Comparison of ENCODE assay signal across 1 cellular context in genomic region chr1:206635080-206635982, GRCh38.
TF ChIP-seq lines count a peak whose summit lies in the region.

DYRK3 (plus strand) TSS chr1:206635536; CDS start chr1:206635704, 168 bp downstream.

TF ChIP-seq in HEK293, 187 proteins besides CTCF, POLR2A, EP300 and RAD21 (continued from another document and continues in another):
- TF ChIP-seq ZBTB44 (tag by site-specific recombination; IDR thresholded peaks at IDR 0.05) (no peak), ZNF138 (tag by site-specific recombination; IDR thresholded peaks at IDR 0.05; ENCODE audit: borderline replicate concordance) (no peak), TCF7L2 (IDR thresholded peaks at IDR 0.05; ENCODE audit: borderline replicate concordance, low read depth, low read length) (no peak), ZNF513 (tag by site-specific recombination; IDR thresholded peaks at IDR 0.05) (no peak), INSM2 (tag by site-specific recombination; IDR thresholded peaks at IDR 0.05) (0 out of 2 replicates have a peak, but pooled peaks have one; percentile 50), GLIS1 (tag by site-specific recombination; IDR thresholded peaks at IDR 0.05) (peak; percentile 88), ZNF510 (tag by site-specific recombination; IDR thresholded peaks at IDR 0.05; ENCODE audit: insufficient replicate concordance) (no peak), ZNF221 (tag by site-specific recombination; IDR thresholded peaks at IDR 0.05; ENCODE audit: borderline replicate concordance) (no peak), GLI4 (tag by site-specific recombination; IDR thresholded peaks at IDR 0.05) (no peak), ATF2 (tag by site-specific recombination; IDR thresholded peaks at IDR 0.05; ENCODE audit: low read depth) (no peak), ZNF133 (tag by site-specific recombination; IDR thresholded peaks at IDR 0.05) (no peak), ZNF354C (tag by site-specific recombination; IDR thresholded peaks at IDR 0.05; ENCODE audit: borderline replicate concordance, low read depth) (no peak), ZNF148 (tag by site-specific recombination; IDR thresholded peaks at IDR 0.05; ENCODE audit: borderline replicate concordance) (no peak), ZNF530 (tag by site-specific recombination; IDR thresholded peaks at IDR 0.05; ENCODE audit: low read depth) (no peak), ZNF624 (tag by site-specific recombination; IDR thresholded peaks at IDR 0.05) (no peak), HOXC10 (CRISPR knock-in tag; IDR thresholded peaks at IDR 0.05) (no peak), RBAK (tag by site-specific recombination; IDR thresholded peaks at IDR 0.05) (no peak), ZNF362 (tag by site-specific recombination; IDR thresholded peaks at IDR 0.05) (no peak), ZNF76 (tag by site-specific recombination; IDR thresholded peaks at IDR 0.05; ENCODE audit: borderline replicate concordance, low read depth) (peak; percentile 86), ZNF18 (tag by site-specific recombination; IDR thresholded peaks at IDR 0.05) (no peak), ZNF610 (tag by site-specific recombination; IDR thresholded peaks at IDR 0.05; ENCODE audit: borderline replicate concordance) (peak; percentile 91), BCL11A (tag by site-specific recombination; IDR thresholded peaks at IDR 0.05; ENCODE audit: low read depth) (no peak), ZNF416 (tag by site-specific recombination; IDR thresholded peaks at IDR 0.05) (no peak), ZNF341 (tag by site-specific recombination; IDR thresholded peaks at IDR 0.05; ENCODE audit: low read depth) (peak; percentile 86), ZNF843 (tag by site-specific recombination; IDR thresholded peaks at IDR 0.05) (peak; percentile 13; the same call in 1 of the 2 replicates), REPIN1 (tag by site-specific recombination; IDR thresholded peaks at IDR 0.05; ENCODE audit: low read depth) (no peak), TRIM28 (IDR thresholded peaks at IDR 0.05; ENCODE audit: borderline replicate concordance, low read length) (no peak), ZNF791 (tag by site-specific recombination; IDR thresholded peaks at IDR 0.05) (no peak), ZNF623 (tag by site-specific recombination; IDR thresholded peaks at IDR 0.05) (no peak), REST (tag by site-specific recombination; IDR thresholded peaks at IDR 0.05) (no peak), FEZF1 (tag by site-specific recombination; IDR thresholded peaks at IDR 0.05) (no peak), ZNF366 (tag by site-specific recombination; conservative IDR thresholded peaks at IDR 0.05) (peak; percentile 77), ZNF140 (tag by site-specific recombination; IDR thresholded peaks at IDR 0.05) (no peak), ZBTB1 (tag by site-specific recombination; IDR thresholded peaks at IDR 0.05) (no peak), EGR2 (tag by site-specific recombination; IDR thresholded peaks at IDR 0.05; ENCODE audit: low read depth) (peak; percentile 95), ZBTB49 (tag by site-specific recombination; IDR thresholded peaks at IDR 0.05; ENCODE audit: low read depth) (no peak), ZNF157 (tag by site-specific recombination; IDR thresholded peaks at IDR 0.05) (peak; percentile 42; the same call in 1 of the 2 replicates), ZNF677 (tag by site-specific recombination; IDR thresholded peaks at IDR 0.05) (no peak), PBX3 (CRISPR knock-in tag; IDR thresholded peaks at IDR 0.05) (peak; percentile 93), ZNF549 (tag by site-specific recombination; IDR thresholded peaks at IDR 0.05) (no peak), GLIS2 (tag by site-specific recombination; IDR thresholded peaks at IDR 0.05) (peak; percentile 97), ZNF776 (tag by site-specific recombination; IDR thresholded peaks at IDR 0.05; ENCODE audit: borderline replicate concordance) (no peak), ZNF175 (tag by site-specific recombination; IDR thresholded peaks at IDR 0.05) (no peak), SP3 (tag by site-specific recombination; IDR thresholded peaks at IDR 0.05) (peak; percentile 93), ZNF777 (tag by site-specific recombination; IDR thresholded peaks at IDR 0.05; ENCODE audit: borderline replicate concordance) (no peak), ZNF132 (tag by site-specific recombination; IDR thresholded peaks at IDR 0.05; ENCODE audit: borderline replicate concordance) (no peak), ZNF707 (tag by site-specific recombination; IDR thresholded peaks at IDR 0.05) (no peak)
